In genomic region chr1:167249702-167250101, GRCh38 we compare ENCODE assay signal across 16 cellular contexts. TPM values are rescaled to one million over a fixed set of nuclear protein-coding genes. Genes with fewer than 3 reads are reported as not detected.
DNase-seq lines count a peak whose midpoint lies in the region; ATAC-seq, FAIRE-seq and TF ChIP-seq lines count a peak whose summit lies in the region.
"Had no signal": no experiment of that assay in that cellular context is flagged by ENCODE, and none has a peak within 500 bp of the region (broad histone marks: within the 10 kb centered on the region; RNA-seq: fewer than 3 reads in every experiment).

No MANE protein-coding gene starts in this region.

- H3F3A ChIP-seq in MM.1S (ENCODE audit: insufficient read depth, low read length), result peaks cover 3% of the 10 kb centered on the region; the same call in 1 of the 2 replicates

- peak; percentile 57 for FAIRE-seq in GM18507 (lab: Jason Lieb, UNC)
- FAIRE-seq: bronchial epithelial cell had no signal

- peaks cover 0 to 2% (median 1%) of the 10 kb centered on the region in 3 donors for H3K27me3 Mint-ChIP-seq in immature natural killer cell (ENCODE audit: low read depth in 3 of 3)
- H3K27me3 Mint-ChIP-seq: B cell had no signal

- H3K9me3 ChIP-seq in MM.1S (replicated peaks; ENCODE audit: insufficient read depth, low read length) (no peaks in the 10 kb centered on the region), prostate gland (no peaks in the 10 kb centered on the region)
- H3K9me3 ChIP-seq: SJSA1 had no signal

- H3K9ac ChIP-seq in MM.1S (ENCODE audit: low read length), result no peak overlapping the region

- no peak overlapping the region for H2AFZ ChIP-seq in MM.1S (ENCODE audit: low read length)

- 83% methylated on average over 1 of the region's 1 CpG for WGBS in prostate gland

- peaks cover 72% of the 10 kb centered on the region for H3K79me2 ChIP-seq in MM.1S (ENCODE audit: low read length)

- no peaks in the 10 kb centered on the region for H4K20me1 ChIP-seq in MM.1S (ENCODE audit: insufficient read depth, low read length)

- ATAC-seq in HG02852 (IDR thresholded peaks at IDR 0.05; ENCODE audit: unreplicated experiment) (peak; percentile 67), GM19324 (IDR thresholded peaks at IDR 0.05; ENCODE audit: low FRiP score, unreplicated experiment) (no peak)

- no peak overlapping the region for H3K27ac Mint-ChIP-seq in immature natural killer cell
- H3K27ac Mint-ChIP-seq: activated T-helper 2 cell treated with anti-CD3 and anti-CD28 coated beads, Interferon-gamma antibody, Interleukin-2, Interleukin-4, amounts not matched to agents 10 μg/mL and 5 μg/mL and 100 μg/mL, durations not matched to agents 14 hours and 24 hours and 36 hours; B cell had no signal

- TF ChIP-seq POLR2A in prostate gland (IDR thresholded peaks at IDR 0.05), result no peak

- DNase-seq in Daoy (ENCODE audit: low read depth), result peak; percentile 5
- DNase-seq in GM18507 (ENCODE audit: extremely low spot score, insufficient read length, low read depth), result no peak
- peak; percentile 22 for DNase-seq in epithelial cell of esophagus (ENCODE audit: low read depth)
- DNase-seq in MM.1S, result no peak
- no peak for DNase-seq in prostate gland (ENCODE audit: low spot score)
- DNase-seq in immature natural killer cell, result no peak
- DNase-seq: IMR-90, kidney glomerular epithelial cell, NCI-H1694, NCI-H69 had no signal

- no peak overlapping the region for H3K4me2 ChIP-seq in MM.1S (ENCODE audit: low read depth, low read length)

- H3K4me1 Mint-ChIP-seq in immature natural killer cell, result peaks cover 11 to 21% of the 10 kb centered on the region in 2 donors

- H3K4me1 ChIP-seq in MM.1S (ENCODE audit: low read length) (peaks cover 29% of the 10 kb centered on the region), prostate gland (replicated peaks) (no peaks in the 10 kb centered on the region)
- H3K4me1 ChIP-seq: SJSA1 had no signal

- no peak overlapping the region for H3K4me3 Mint-ChIP-seq in immature natural killer cell
- H3K4me3 Mint-ChIP-seq: B cell had no signal

- intact Hi-C loops in prostate gland (cut with DNase I), result no loop called here

- no peaks in the 10 kb centered on the region for H3K36me3 ChIP-seq in MM.1S (replicated peaks; ENCODE audit: insufficient read depth, low read length)
- no peaks in the 10 kb centered on the region for H3K36me3 ChIP-seq in prostate gland
- H3K36me3 ChIP-seq: SJSA1 had no signal

- H3K27ac ChIP-seq in MM.1S (ENCODE audit: low read length), result no peak overlapping the region
- H3K27ac ChIP-seq in prostate gland, result no peak overlapping the region
- H3K27ac ChIP-seq: SJSA1 had no signal

- H3K27me3 ChIP-seq in MM.1S (replicated peaks; ENCODE audit: insufficient read depth, low read length) (no peaks in the 10 kb centered on the region), prostate gland (replicated peaks; ENCODE audit: insufficient read depth) (no peaks in the 10 kb centered on the region)
- H3K27me3 ChIP-seq: SJSA1 had no signal

- H3K9me2 ChIP-seq in MM.1S (replicated peaks; ENCODE audit: insufficient read depth, low read length), result no peaks in the 10 kb centered on the region

- H3K4me3 ChIP-seq in epithelial cell of esophagus (ENCODE audit: low read length), result no peak overlapping the region
- H3K4me3 ChIP-seq in MM.1S (ENCODE audit: low read length), result no peak overlapping the region
- no peak overlapping the region for H3K4me3 ChIP-seq in prostate gland
- H3K4me3 ChIP-seq: SJSA1 had no signal

- H3K9me3 Mint-ChIP-seq in immature natural killer cell, result no peaks in the 10 kb centered on the region
- H3K9me3 Mint-ChIP-seq: activated T-helper 2 cell treated with anti-CD3 and anti-CD28 coated beads, Interferon-gamma antibody, Interleukin-2, Interleukin-4, amounts not matched to agents 10 μg/mL and 5 μg/mL and 100 μg/mL, durations not matched to agents 14 hours and 24 hours and 36 hours had no signal

- TF ChIP-seq CTCF in epithelial cell of esophagus (IDR thresholded peaks at IDR 0.05; ENCODE audit: insufficient read depth, low read depth, low read length, missing control alignments), result no peak
- TF ChIP-seq CTCF in MM.1S (IDR thresholded peaks at IDR 0.05; ENCODE audit: low read length), result no peak
- no peak for TF ChIP-seq CTCF in prostate gland (IDR thresholded peaks at IDR 0.05)

- H3K36me3 Mint-ChIP-seq in immature natural killer cell, result peaks cover 0 to 2% (median 0%) of the 10 kb centered on the region in 3 donors

RNA-seq across cellular contexts. Expression of gene POU2F1, which starts 29.0 kb away (rescaled TPM):
- total RNA-seq in Daoy (2014; rRNA removed; shearing (Covaris generic)), result 5.6 TPM in 2 replicates
- 10 to 100 TPM; 10.9 to 26.6 TPM for total RNA-seq in prostate gland
- 1 to 10 TPM in 2 of 3 donors, under 1 TPM in 1; 0.70 to 8.7 (median 4.4) TPM for polyA plus RNA-seq in immature natural killer cell

Comparison
In these comparisons a context has a peak if more than half of its experiments do, and no peak if none do; other contexts are left out.
1. DNase-seq: peak in Daoy (single experiment) and epithelial cell of esophagus (single experiment); none in GM18507 (single experiment), MM.1S (single experiment), prostate gland (single experiment) and immature natural killer cell (0 of 3).